In genomic region chr1:181936768-181937581, GRCh38 we compare ENCODE assay signal across 8 cellular contexts.
DNase-seq lines count a peak whose midpoint lies in the region; ATAC-seq and FAIRE-seq lines count a peak whose summit lies in the region.

No MANE protein-coding gene starts in this region.

- peaks cover 8% of the 10 kb centered on the region for H3K27me3 Mint-ChIP-seq in activated naive CD8-positive, alpha-beta T cell treated with anti-CD3 and anti-CD28 coated beads, Interleukin-2, amount 50 U/mL, for 24 hours
- H3K27me3 Mint-ChIP-seq in stimulated activated naive B cell treated with anti-CD40 and anti-IgM and Interleukin-4, amounts not matched to agents 10 μg/mL and 1 μg/mL and 100 μg/mL, for 72 hours, result no peaks in the 10 kb centered on the region

- H3K4me1 Mint-ChIP-seq in activated naive CD8-positive, alpha-beta T cell treated with anti-CD3 and anti-CD28 coated beads, Interleukin-2, amount 50 U/mL, for 24 hours, result peaks cover 5% of the 10 kb centered on the region
- H3K4me1 Mint-ChIP-seq in stimulated activated naive B cell treated with anti-CD40 and anti-IgM and Interleukin-4, amounts not matched to agents 10 μg/mL and 1 μg/mL and 100 μg/mL, for 72 hours, result no peaks in the 10 kb centered on the region

- no peaks in the 10 kb centered on the region for H3K9me3 Mint-ChIP-seq in activated naive CD8-positive, alpha-beta T cell treated with anti-CD3 and anti-CD28 coated beads, Interleukin-2, amount 50 U/mL, for 24 hours
- H3K9me3 Mint-ChIP-seq in stimulated activated naive B cell treated with anti-CD40 and anti-IgM and Interleukin-4, amounts not matched to agents 10 μg/mL and 1 μg/mL and 100 μg/mL, for 72 hours, result no peaks in the 10 kb centered on the region

- FAIRE-seq in islet of Langerhans (lab: Jason Lieb, UNC), result peak; percentile 90

- DNase-seq in stimulated activated CD4-positive, alpha-beta T cell treated with anti-CD3 and anti-CD28 coated beads, Interleukin-12 subunit alpha, Interleukin-12 subunit beta, amount 100 ng/mL, for 48 hours (ENCODE audit: low read depth in 2 of 3, low spot score in 1 of 3), result peak; percentile 13 to 30 (median 14)
- no peak for DNase-seq in stimulated activated CD4-positive, alpha-beta T cell treated with anti-CD3 and anti-CD28 coated beads, Interleukin-4, amount 100 ng/mL, for 4 hours
- DNase-seq in M059J (ENCODE audit: low read depth) (peak; percentile 42), OCI-M1 (lab: John Stamatoyannopoulos, UW) (peak; percentile 80)
- peak; percentile 49 for DNase-seq in activated naive CD8-positive, alpha-beta T cell treated with anti-CD3 and anti-CD28 coated beads, Interleukin-2, amount 50 U/mL, for 24 hours
- DNase-seq in stimulated activated naive B cell treated with anti-CD40 and anti-IgM and Interleukin-4, amounts not matched to agents 10 μg/mL and 1 μg/mL and 100 μg/mL, for 72 hours, result peak; percentile 46

- H3K36me3 Mint-ChIP-seq in activated naive CD8-positive, alpha-beta T cell treated with anti-CD3 and anti-CD28 coated beads, Interleukin-2, amount 50 U/mL, for 24 hours (ENCODE audit: low read depth), result no peaks in the 10 kb centered on the region
- H3K36me3 Mint-ChIP-seq in stimulated activated naive B cell treated with anti-CD40 and anti-IgM and Interleukin-4, amounts not matched to agents 10 μg/mL and 1 μg/mL and 100 μg/mL, for 72 hours, result no peaks in the 10 kb centered on the region

- ATAC-seq in HG02588 (IDR thresholded peaks at IDR 0.05; ENCODE audit: unreplicated experiment), result peak; percentile 87
- ATAC-seq in activated naive CD8-positive, alpha-beta T cell treated with anti-CD3 and anti-CD28 coated beads, Interleukin-2, amount 50 U/mL, for 24 hours, result peak; percentile 62
- peak; percentile 87 to 88 for ATAC-seq in stimulated activated naive B cell treated with anti-CD40 and anti-IgM and Interleukin-4, amounts not matched to agents 10 μg/mL and 1 μg/mL and 100 μg/mL, for 72 hours (replicated peaks)

- H3K27ac Mint-ChIP-seq in activated naive CD8-positive, alpha-beta T cell treated with anti-CD3 and anti-CD28 coated beads, Interleukin-2, amount 50 U/mL, for 24 hours, result peak overlapping the region; percentile 35
- H3K27ac Mint-ChIP-seq in stimulated activated naive B cell treated with anti-CD40 and anti-IgM and Interleukin-4, amounts not matched to agents 10 μg/mL and 1 μg/mL and 100 μg/mL, for 72 hours, result no peak overlapping the region

- H3K4me3 Mint-ChIP-seq in activated naive CD8-positive, alpha-beta T cell treated with anti-CD3 and anti-CD28 coated beads, Interleukin-2, amount 50 U/mL, for 24 hours, result no peak overlapping the region
- no peak overlapping the region for H3K4me3 Mint-ChIP-seq in stimulated activated naive B cell treated with anti-CD40 and anti-IgM and Interleukin-4, amounts not matched to agents 10 μg/mL and 1 μg/mL and 100 μg/mL, for 72 hours

Comparison
In these comparisons a context has a peak if more than half of its experiments do, and no peak if none do; other contexts are left out.
1. DNase-seq: peak in stimulated activated CD4-positive, alpha-beta T cell treated with anti-CD3 and anti-CD28 coated beads, Interleukin-12 subunit alpha, Interleukin-12 subunit beta, amount 100 ng/mL, for 48 hours (3 of 3), M059J (single experiment), OCI-M1 (single experiment), activated naive CD8-positive, alpha-beta T cell treated with anti-CD3 and anti-CD28 coated beads, Interleukin-2, amount 50 U/mL, for 24 hours (single experiment) and stimulated activated naive B cell treated with anti-CD40 and anti-IgM and Interleukin-4, amounts not matched to agents 10 μg/mL and 1 μg/mL and 100 μg/mL, for 72 hours (single experiment); none in stimulated activated CD4-positive, alpha-beta T cell treated with anti-CD3 and anti-CD28 coated beads, Interleukin-4, amount 100 ng/mL, for 4 hours (0 of 2).
2. Peak in every context shown above with its lines, with median percentiles within 50 percentile points of each other: ATAC-seq.